8 cellular contexts compared by ENCODE assay signal in genomic region chr12:53220857-53221202, GRCh38. TPM values are rescaled to one million over a fixed set of nuclear protein-coding genes. Genes with fewer than 3 reads are reported as not detected.
DNase-seq lines count a peak whose midpoint lies in the region; ATAC-seq and TF ChIP-seq lines count a peak whose summit lies in the region.

No MANE protein-coding gene starts in this region.

- no peak overlapping the region for H4K12ac ChIP-seq in trophoblast cell (ENCODE audit: low read depth, low read length)

- peak overlapping the region; percentile 95 to 98 (median 96) for H3K4me3 Mint-ChIP-seq in T-cell

- POLR2A ChIA-PET in HEK293 (lab: Yijun Ruan, JAX) (interaction anchor here (0.7 to 2.5 kb wide), 11 partner anchors 9 to 101 kb away, joined by 3 to 9 read pairs (median 3); partner anchors contain the start of genes AAAS, ESPL1, MYG1 and PFDN5), T-cell (lab: Charles Lee) (interaction anchor here in 1 of 2 donors (0.5 kb wide), 1 partner anchor 54 kb away, joined by 5 read pairs; no protein-coding TSS in a partner anchor)

- peak overlapping the region; percentile 98 for H3K18ac ChIP-seq in trophoblast cell (ENCODE audit: low read length)

- no peak overlapping the region for H3K9ac ChIP-seq in trophoblast cell (ENCODE audit: low read length)

- no peaks in the 10 kb centered on the region for H3K27me3 ChIP-seq in heart left ventricle
- peaks cover 2% of the 10 kb centered on the region for H3K27me3 ChIP-seq in trophoblast cell (ENCODE audit: insufficient read depth, low read length)
- no peaks in the 10 kb centered on the region for H3K27me3 ChIP-seq in upper lobe of right lung

- H3K4me1 Mint-ChIP-seq in T-cell: peaks cover 72 to 85% (median 75%) of the 10 kb centered on the region in 3 donors

- no peak overlapping the region for H3K4ac ChIP-seq in trophoblast cell (ENCODE audit: low read depth, low read length)

- H3K14ac ChIP-seq in trophoblast cell (ENCODE audit: low read length): peak overlapping the region; percentile 99

- intact Hi-C loops in heart left ventricle (cut with DNase I) (loop anchor here in 8 of 10 donors (1.0 to 5.0 kb wide), 6 partner anchors 30 to 46 kb away; partner anchors contain the start of genes CSAD (in 1 of the 8), ESPL1 (in 1 of the 8) and ZNF740 (in 1 of the 8)), upper lobe of right lung (cut with DNase I) (no loop called here)

- H3K36me3 Mint-ChIP-seq in T-cell: peaks cover 5% of the 10 kb centered on the region

- no peak overlapping the region for H3K23ac ChIP-seq in trophoblast cell (ENCODE audit: low read length)

- H2BK12ac ChIP-seq in trophoblast cell (ENCODE audit: low read length): no peak overlapping the region

- peak overlapping the region; percentile 98 for H3K4me2 ChIP-seq in trophoblast cell (ENCODE audit: low read length)

- WGBS in heart left ventricle, 4 donors: 0 to 1% (median 1%) methylated on average over 19 to 37 of the region's 37 CpGs
- WGBS in trophoblast cell (ENCODE audit: extremely low coverage, insufficient coverage, insufficient read length): no CpG with 5 or more reads among the region's 37 CpGs

- peak overlapping the region; percentile 95; the same call in 1 of the 2 replicates for H3K27ac ChIP-seq in HEK293 (ENCODE audit: extremely low read depth, low read depth, low read length)
- H3K27ac ChIP-seq in heart left ventricle: peak overlapping the region; percentile 96 to 100 (median 100)
- H3K27ac ChIP-seq in trophoblast cell (ENCODE audit: low read depth, low read length): peak overlapping the region; percentile 99
- H3K27ac ChIP-seq in upper lobe of right lung: peak overlapping the region; percentile 99

- ATAC-seq in T-cell (replicated peaks in 1 of 4): peak; percentile 61 to 69 (median 62)
- ATAC-seq in heart left ventricle: peak; percentile 85 to 92 (median 88)
- peak; percentile 87 for ATAC-seq in upper lobe of right lung

- H3K79me1 ChIP-seq in trophoblast cell (ENCODE audit: low read length): peaks cover 28% of the 10 kb centered on the region

- H4K91ac ChIP-seq in trophoblast cell (ENCODE audit: low read depth, low read length): peak overlapping the region; percentile 100

- no peak overlapping the region for H2AFZ ChIP-seq in trophoblast cell (ENCODE audit: insufficient read depth, low read length, poor library complexity)

- H3K4me3 ChIP-seq in HEK293 (ENCODE audit: low read depth, low read length) (peak overlapping the region; percentile 44), heart left ventricle (peak overlapping the region; percentile 57 to 95 (median 74)), trophoblast cell (ENCODE audit: low read depth, low read length) (no peak overlapping the region), upper lobe of right lung (peak overlapping the region; percentile 79)

- in situ Hi-C loops in G401 (cut with HindIII; ENCODE audit: low sequenced_read_pairs): no loop called here

- TF ChIP-seq POLR2A in heart left ventricle (IDR thresholded peaks at IDR 0.05): no peak

- DNase-seq in G401 (ENCODE audit: low spot score): peak; percentile 85
- DNase-seq in NAMALWA (ENCODE audit: low spot score): peak; percentile 82
- DNase-seq in T-cell: peak in 32 of 34 experiments; percentile 50 to 77 (median 66)
- peak; percentile 93 for DNase-seq in amniotic epithelial cell (ENCODE audit: low read depth)
- peak; percentile 91 to 96 (median 95) for DNase-seq in heart left ventricle
- DNase-seq in trophoblast cell: peak; percentile 96 to 98
- peak; percentile 98 for DNase-seq in upper lobe of right lung

- H3K27ac Mint-ChIP-seq in T-cell: peak overlapping the region; percentile 91 to 97

- peak overlapping the region; percentile 96 for H4K8ac ChIP-seq in trophoblast cell (ENCODE audit: low read depth, low read length)

- H2AK5ac ChIP-seq in trophoblast cell (ENCODE audit: low read length): no peak overlapping the region

- H2BK5ac ChIP-seq in trophoblast cell (ENCODE audit: low read depth, low read length, poor library complexity): peak overlapping the region; percentile 98

- H3K4me1 ChIP-seq in HEK293 (ENCODE audit: control insufficient read depth, insufficient read depth, low read length): peaks cover 4% of the 10 kb centered on the region
- peaks cover 6 to 82% (median 56%) of the 10 kb centered on the region in 12 donors for H3K4me1 ChIP-seq in heart left ventricle
- H3K4me1 ChIP-seq in trophoblast cell (ENCODE audit: control insufficient read depth in 1 of 2, insufficient read depth in 2 of 2, low read length in 2 of 2): peaks cover 35 to 51% of the 10 kb centered on the region in 2 experiments
- peaks cover 67% of the 10 kb centered on the region for H3K4me1 ChIP-seq in upper lobe of right lung

- H2BK120ac ChIP-seq in trophoblast cell (ENCODE audit: insufficient read depth, low read length, poor library complexity): no peak overlapping the region

- TF ChIP-seq CTCF in HEK293 (tag by site-specific recombination; IDR thresholded peaks at IDR 0.05) (no peak), heart left ventricle (IDR thresholded peaks at IDR 0.05) (no peak), upper lobe of right lung (IDR thresholded peaks at IDR 0.05) (no peak)

- H3K36me3 ChIP-seq in HEK293 (ENCODE audit: control insufficient read depth in 2 of 2, insufficient read depth in 1 of 2, low read length in 2 of 2) (no peaks in the 10 kb centered on the region), heart left ventricle (no peaks in the 10 kb centered on the region), trophoblast cell (ENCODE audit: control insufficient read depth in 1 of 2, insufficient read depth in 2 of 2, low read length in 2 of 2) (no peaks in the 10 kb centered on the region), upper lobe of right lung (no peaks in the 10 kb centered on the region)

- H3K9me3 Mint-ChIP-seq in T-cell: no peaks in the 10 kb centered on the region

- no peaks in the 10 kb centered on the region for H3K9me3 ChIP-seq in HEK293 (ENCODE audit: control insufficient read depth, insufficient read depth, low read depth, low read length)
- no peaks in the 10 kb centered on the region for H3K9me3 ChIP-seq in heart left ventricle
- no peaks in the 10 kb centered on the region for H3K9me3 ChIP-seq in trophoblast cell (ENCODE audit: insufficient read depth, low read depth, low read length)
- no peaks in the 10 kb centered on the region for H3K9me3 ChIP-seq in upper lobe of right lung

- CTCF ChIA-PET in HEK293 (lab: Yijun Ruan, JAX): interaction anchor here (0.6 to 1.6 kb wide), 3 partner anchors 9 to 243 kb away, joined by 5 read pairs; partner anchors contain the start of gene AAAS
- CTCF ChIA-PET in T-cell (lab: Charles Lee): interaction anchor here (0.6 to 2.3 kb wide), 10 partner anchors 9 to 159 kb away, joined by 3 to 12 read pairs (median 4); partner anchors contain the start of genes ESPL1 (in 1 of the 2), MYG1 (in 1 of the 2) and SP1 (in 1 of the 2)

- H3K79me2 ChIP-seq in trophoblast cell (ENCODE audit: control insufficient read depth, insufficient read depth, low read length, poor library complexity): peaks cover 4% of the 10 kb centered on the region

- no peaks in the 10 kb centered on the region for H3K27me3 Mint-ChIP-seq in T-cell

TF ChIP-seq in HEK293, 187 proteins besides CTCF, POLR2A, EP300 and RAD21 (continues in another document):
- peak; percentile 36; the same call in 1 of the 2 replicates for TF ChIP-seq KLF7 (tag by site-specific recombination; IDR thresholded peaks at IDR 0.05; ENCODE audit: borderline replicate concordance)
- peak; percentile 99 for TF ChIP-seq ZBTB26 (tag by site-specific recombination; optimal IDR thresholded peaks at IDR 0.05)
- TF ChIP-seq IKZF3 (tag by site-specific recombination; IDR thresholded peaks at IDR 0.05): peak; percentile 81
- TF ChIP-seq ZBTB8A (tag by site-specific recombination; IDR thresholded peaks at IDR 0.05): peak; percentile 90
- TF ChIP-seq ZNF341 (tag by site-specific recombination; IDR thresholded peaks at IDR 0.05; ENCODE audit: low read depth): no peak
- peak; percentile 87 for TF ChIP-seq ZNF366 (tag by site-specific recombination; conservative IDR thresholded peaks at IDR 0.05)

RNA-seq across cellular contexts. Expression of gene RARG, which starts 11.2 kb away (rescaled TPM):
- 48.6 and 58.9 TPM in 2 replicates for total RNA-seq in G401 (2014; rRNA removed; shearing (Covaris generic))
- total RNA-seq in T-cell: 10 to 100 TPM; 20.3 to 91.3 (median 74.2) TPM
- 10 to 100 TPM in 7 of 9 donors, 1 to 10 TPM in 2; 6.4 to 22.5 (median 16.0) TPM for total RNA-seq in heart left ventricle
- polyA plus RNA-seq in heart left ventricle: 10 to 100 TPM in 1 of 2 donors, 1 to 10 TPM in 1; 7.4 to 10.2 TPM
- 9.8 and 10.0 TPM in 2 replicates for polyA plus RNA-seq in trophoblast cell (2013)
- total RNA-seq in upper lobe of right lung: 23.8 TPM

RNA-seq across cellular contexts. Expression of gene ITGB7, which starts 13.8 kb away (rescaled TPM):
- 0.41 and 0.49 TPM in 2 replicates for total RNA-seq in G401 (2014; rRNA removed; shearing (Covaris generic))
- total RNA-seq in T-cell (100 to 1,000 TPM; 247 to 590 (median 469) TPM), heart left ventricle (10 to 100 TPM in 1 of 9 donors, 1 to 10 TPM in 5, under 1 TPM in 3; 0.12 to 11.6 (median 1.4) TPM), upper lobe of right lung (7.7 TPM)
- polyA plus RNA-seq in heart left ventricle: under 1 TPM; 0.50 to 0.75 TPM
- polyA plus RNA-seq in trophoblast cell (2013): 0.11 and 0.12 TPM in 2 replicates

RNA-seq across cellular contexts. Expression of gene CSAD, which starts 40.1 kb away (rescaled TPM):
- total RNA-seq in G401 (2014; rRNA removed; shearing (Covaris generic)): 2.0 and 7.2 TPM in 2 replicates
- total RNA-seq in T-cell (10 to 100 TPM; 48.6 to 69.6 (median 62.3) TPM), heart left ventricle (10 to 100 TPM in 4 of 9 donors, 1 to 10 TPM in 5; 4.3 to 14.8 (median 8.2) TPM), upper lobe of right lung (41.7 TPM)
- polyA plus RNA-seq in heart left ventricle: 10 to 100 TPM in 1 of 2 donors, 1 to 10 TPM in 1; 4.6 to 26.5 TPM
- 8.8 and 9.2 TPM in 2 replicates for polyA plus RNA-seq in trophoblast cell (2013)

RNA-seq across cellular contexts. Expression of gene ZNF740, which starts 40.3 kb away (rescaled TPM):
- 12.1 and 19.4 TPM in 2 replicates for total RNA-seq in G401 (2014; rRNA removed; shearing (Covaris generic))
- total RNA-seq in T-cell (10 to 100 TPM; 36.4 to 94.2 (median 83.9) TPM), heart left ventricle (10 to 100 TPM in 7 of 9 donors, 1 to 10 TPM in 2; 4.8 to 27.4 (median 18.7) TPM), upper lobe of right lung (46.8 TPM)
- 1 to 10 TPM; 6.1 to 6.7 TPM for polyA plus RNA-seq in heart left ventricle
- polyA plus RNA-seq in trophoblast cell (2013): 7.0 and 7.6 TPM in 2 replicates

RNA-seq across cellular contexts. Expression of gene ESPL1, which starts 47.3 kb away (rescaled TPM):
- total RNA-seq in G401 (2014; rRNA removed; shearing (Covaris generic)): 21.8 and 23.1 TPM in 2 replicates
- total RNA-seq in T-cell (1 to 10 TPM; 1.2 to 2.5 (median 1.6) TPM), heart left ventricle (1 to 10 TPM in 2 of 9 donors, under 1 TPM in 7; 0.06 to 6.1 (median 0.43) TPM), upper lobe of right lung (0.35 TPM)
- under 1 TPM; 0.15 to 0.18 TPM for polyA plus RNA-seq in heart left ventricle
- 12.8 and 13.8 TPM in 2 replicates for polyA plus RNA-seq in trophoblast cell (2013)

Comparison
In these comparisons a context has a peak if more than half of its experiments do, and no peak if none do; other contexts are left out.
1. RNA of gene ITGB7, which starts 13.8 kb away (total RNA-seq): 247 to 590 TPM in T-cell; 7.7 TPM in upper lobe of right lung (single experiment), 0.12 to 11.6 TPM in heart left ventricle and 0.41 to 0.49 TPM in G401; every median in the first group is over 10 times any median in the second.
2. Peak in every context shown above with its lines, with median percentiles within 50 percentile points of each other: DNase-seq, H3K27ac ChIP-seq and ATAC-seq.